Comparison of ENCODE assay signal across 1 cellular context in genomic region chr2:46296840-46297545, GRCh38.
TF ChIP-seq lines count a peak whose summit lies in the region.

EPAS1 (plus strand) TSS chr2:46297407; CDS start chr2:46297912, 505 bp downstream.

TF ChIP-seq in HepG2, 621 proteins besides CTCF, POLR2A, EP300 and RAD21 (continued from another document):
- TF ChIP-seq HOMEZ (CRISPR knock-in tag; IDR thresholded peaks at IDR 0.05; ENCODE audit: low read depth) (peak; percentile 52; the same call in 1 of the 2 replicates), ZNF619 (CRISPR knock-in tag; IDR thresholded peaks at IDR 0.05) (no peak), NONO (IDR thresholded peaks at IDR 0.05) (no peak), NONO (CRISPR knock-in tag; conservative IDR thresholded peaks at IDR 0.05) (0 out of 2 replicates have a peak, but pooled peaks have one; percentile 58), KLF9 (CRISPR knock-in tag; IDR thresholded peaks at IDR 0.05; ENCODE audit: low read depth) (peak; percentile 40; the same call in 1 of the 2 replicates), KDM1A (CRISPR knock-in tag; IDR thresholded peaks at IDR 0.05) (peak; percentile 18; the same call in 1 of the 2 replicates), ZNF850 (CRISPR knock-in tag; conservative IDR thresholded peaks at IDR 0.05) (0 out of 2 replicates have a peak, but pooled peaks have one; percentile 51), ZNF468 (CRISPR knock-in tag; IDR thresholded peaks at IDR 0.05) (0 out of 2 replicates have a peak, but pooled peaks have one; percentile 68), JARID2 (CRISPR knock-in tag; IDR thresholded peaks at IDR 0.05; ENCODE audit: insufficient replicate concordance) (no peak), TBP (CRISPR knock-in tag; IDR thresholded peaks at IDR 0.05) (0 out of 2 replicates have a peak, but pooled peaks have one; percentile 16), TRAFD1 (CRISPR knock-in tag; IDR thresholded peaks at IDR 0.05; ENCODE audit: borderline replicate concordance) (no peak), ZNF713 (CRISPR knock-in tag; IDR thresholded peaks at IDR 0.05) (no peak), ZNF101 (CRISPR knock-in tag; IDR thresholded peaks at IDR 0.05; ENCODE audit: borderline replicate concordance, low read depth) (no peak), NR1H2 (CRISPR knock-in tag; IDR thresholded peaks at IDR 0.05; ENCODE audit: borderline replicate concordance, low read depth) (no peak), ZNF333 (CRISPR knock-in tag; IDR thresholded peaks at IDR 0.05; ENCODE audit: borderline replicate concordance) (peak; percentile 93), ZNF205 (CRISPR knock-in tag; IDR thresholded peaks at IDR 0.05) (peak; percentile 76), PAF1 (CRISPR knock-in tag; IDR thresholded peaks at IDR 0.05) (no peak), THAP9 (CRISPR knock-in tag; IDR thresholded peaks at IDR 0.05; ENCODE audit: borderline replicate concordance) (peak; percentile 26; the same call in 1 of the 2 replicates), ZBTB34 (CRISPR knock-in tag; IDR thresholded peaks at IDR 0.05) (no peak), ZNF782 (CRISPR knock-in tag; IDR thresholded peaks at IDR 0.05; ENCODE audit: borderline replicate concordance) (no peak), ATF3 (CRISPR knock-in tag; IDR thresholded peaks at IDR 0.05) (no peak; the same call in 1 of the 2 replicates), ZNF224 (CRISPR knock-in tag; IDR thresholded peaks at IDR 0.05) (peak; percentile 39; the same call in 1 of the 2 replicates)
